Comparison of ENCODE assay signal across 22 cellular contexts in the genomic region with DNA sequence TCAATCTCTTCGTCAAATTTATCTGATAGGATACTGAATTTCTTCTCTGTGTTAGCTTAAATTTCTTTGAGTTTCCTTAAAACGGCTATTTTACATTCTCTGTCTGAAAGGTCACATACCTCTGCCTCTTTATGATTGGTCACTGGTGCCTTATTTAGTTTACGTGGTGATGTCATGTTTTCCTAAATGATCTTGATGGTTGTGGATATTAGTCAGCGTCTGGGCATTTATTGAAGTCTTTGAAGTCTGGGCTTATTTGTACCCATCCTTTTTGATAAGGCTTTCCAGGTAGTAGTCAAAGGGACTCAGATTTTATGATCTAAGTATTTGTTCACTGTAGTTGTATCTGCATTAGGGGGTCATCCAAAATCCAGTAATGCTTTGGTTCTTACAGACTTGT.
A peak's percentile ranks its signal among the peaks of the same experiment; 100 is the strongest.
DNase-seq lines count a peak whose midpoint lies in the region; ATAC-seq, FAIRE-seq and TF ChIP-seq lines count a peak whose summit lies in the region.
"Had no signal": no experiment of that assay in that cellular context is flagged by ENCODE, and none has a peak within 500 bp of the region (broad histone marks: within the 10 kb centered on the region; RNA-seq: fewer than 3 reads in every experiment).

No MANE protein-coding gene starts in this region.

- POLR2A ChIA-PET in activated CD4-positive, alpha-beta memory T cell treated with anti-CD3 and anti-CD28 coated beads, Interleukin-2, amount 10 ng/mL, durations not matched to agents 7 days and 5 days (lab: Charles Lee) = no interaction called here

- peak; percentile 77 for DNase-seq in A172 (ENCODE audit: low spot score)
- peak; percentile 52 for DNase-seq in HT1080 (ENCODE audit: low read depth)
- peak; percentile 72 for DNase-seq in astrocyte (ENCODE audit: low read depth)
- peak; percentile 78 for DNase-seq in kidney glomerular epithelial cell (lab: John Stamatoyannopoulos, UW)
- no peak for DNase-seq in effector CD4-positive, alpha-beta T cell
- DNase-seq in left lobe of liver (ENCODE audit: low spot score) = no peak
- no peak for DNase-seq in activated CD4-positive, alpha-beta memory T cell treated with anti-CD3 and anti-CD28 coated beads, Interleukin-2, amount 10 ng/mL, durations not matched to agents 7 days and 5 days
- DNase-seq: activated effector memory CD4-positive, alpha-beta T cell treated with anti-CD3 and anti-CD28 coated beads, Interleukin-2, amount 50 U/mL, for 16 hours; BE2C; dermis blood vessel endothelial cell; heart left ventricle; NCI-H1436 treated with DMSO at 0.1 percent for 48 hours; NCI-H510A; NK-92 treated with Interleukin-12 subunit alpha and Interleukin-12 subunit beta, amount 100 ng/mL, for 24 hours; Peyer's patch; stomach; T-helper 2 cell had no signal

- FAIRE-seq in astrocyte (lab: Jason Lieb, UNC) = peak; percentile 9
- FAIRE-seq: A204.1, H1 had no signal

- H3K27ac Mint-ChIP-seq in astrocyte (ENCODE audit: unreplicated experiment) = peak overlapping the region; percentile 98
- no peak overlapping the region for H3K27ac Mint-ChIP-seq in activated CD4-positive, alpha-beta memory T cell treated with anti-CD3 and anti-CD28 coated beads, Interleukin-2, amount 10 ng/mL, durations not matched to agents 7 days and 5 days

- no peaks in the 10 kb centered on the region for H3K9me3 Mint-ChIP-seq in astrocyte (ENCODE audit: unreplicated experiment)
- H3K9me3 Mint-ChIP-seq in activated CD4-positive, alpha-beta memory T cell treated with anti-CD3 and anti-CD28 coated beads, Interleukin-2, amount 10 ng/mL, durations not matched to agents 7 days and 5 days = peaks cover 2% of the 10 kb centered on the region

- no peaks in the 10 kb centered on the region for H3K36me3 Mint-ChIP-seq in astrocyte (ENCODE audit: low read depth, unreplicated experiment)
- H3K36me3 Mint-ChIP-seq in activated CD4-positive, alpha-beta memory T cell treated with anti-CD3 and anti-CD28 coated beads, Interleukin-2, amount 10 ng/mL, durations not matched to agents 7 days and 5 days (ENCODE audit: low read depth) = no peaks in the 10 kb centered on the region

- H3K4me2 ChIP-seq in astrocyte (ENCODE audit: low read length) = peak overlapping the region; percentile 42

- H3K27me3 Mint-ChIP-seq in astrocyte (ENCODE audit: low read depth, unreplicated experiment) = no peaks in the 10 kb centered on the region
- H3K27me3 Mint-ChIP-seq in activated CD4-positive, alpha-beta memory T cell treated with anti-CD3 and anti-CD28 coated beads, Interleukin-2, amount 10 ng/mL, durations not matched to agents 7 days and 5 days = no peaks in the 10 kb centered on the region

- peaks cover 14% of the 10 kb centered on the region for H3K4me1 ChIP-seq in astrocyte (ENCODE audit: insufficient read depth, low read length)
- H3K4me1 ChIP-seq: BE2C, heart left ventricle, Peyer's patch, stomach, tibial nerve had no signal

- H3K36me3 ChIP-seq in astrocyte (ENCODE audit: insufficient read depth, low read length) = no peaks in the 10 kb centered on the region
- H3K36me3 ChIP-seq: BE2C, heart left ventricle, Peyer's patch, stomach, tibial nerve had no signal

- H3K79me2 ChIP-seq in astrocyte (ENCODE audit: insufficient read depth, low read length) = no peaks in the 10 kb centered on the region

- H3K4me3 ChIP-seq in astrocyte (ENCODE audit: insufficient read depth, low read depth, low read length) = no peak overlapping the region
- H3K4me3 ChIP-seq: heart left ventricle, Peyer's patch, SK-N-MC, stomach, tibial nerve had no signal

- peak overlapping the region; percentile 85 for H3K27ac ChIP-seq in astrocyte (ENCODE audit: low read depth, low read length)
- H3K27ac ChIP-seq: heart left ventricle, Peyer's patch, SK-N-MC, stomach, tibial nerve had no signal

- H3K27me3 ChIP-seq in astrocyte (ENCODE audit: insufficient read depth, low read length) = no peaks in the 10 kb centered on the region
- H3K27me3 ChIP-seq: BE2C, heart left ventricle, Peyer's patch, stomach, tibial nerve had no signal

- ATAC-seq in left lobe of liver (no peak), HG03135 (IDR thresholded peaks at IDR 0.05; ENCODE audit: unreplicated experiment) (no peak)
- ATAC-seq: heart left ventricle had no signal

- CTCF ChIA-PET in activated CD4-positive, alpha-beta memory T cell treated with anti-CD3 and anti-CD28 coated beads, Interleukin-2, amount 10 ng/mL, durations not matched to agents 7 days and 5 days (lab: Charles Lee) = no interaction called here

- peak overlapping the region; percentile 49 for H3K9ac ChIP-seq in astrocyte (ENCODE audit: low read length)

- no peaks in the 10 kb centered on the region for H4K20me1 ChIP-seq in astrocyte (ENCODE audit: insufficient read depth, low read length)

- H3K4me3 Mint-ChIP-seq in astrocyte (ENCODE audit: unreplicated experiment) = no peak overlapping the region
- no peak overlapping the region for H3K4me3 Mint-ChIP-seq in activated CD4-positive, alpha-beta memory T cell treated with anti-CD3 and anti-CD28 coated beads, Interleukin-2, amount 10 ng/mL, durations not matched to agents 7 days and 5 days

- peak overlapping the region; percentile 36 for H2AFZ ChIP-seq in astrocyte (ENCODE audit: low read depth, low read length)

- peaks cover 34% of the 10 kb centered on the region for H3K4me1 Mint-ChIP-seq in astrocyte (ENCODE audit: low read depth, unreplicated experiment)
- no peaks in the 10 kb centered on the region for H3K4me1 Mint-ChIP-seq in activated CD4-positive, alpha-beta memory T cell treated with anti-CD3 and anti-CD28 coated beads, Interleukin-2, amount 10 ng/mL, durations not matched to agents 7 days and 5 days

- no peak for TF ChIP-seq CTCF in astrocyte (IDR thresholded peaks at IDR 0.05; ENCODE audit: insufficient read depth, low read depth, low read length)

- no peaks in the 10 kb centered on the region for H3K9me3 ChIP-seq in astrocyte (ENCODE audit: insufficient read depth, low read depth, low read length)
- H3K9me3 ChIP-seq: BE2C, heart left ventricle, Peyer's patch, stomach, tibial nerve had no signal

Comparison
In these comparisons a context has a peak if more than half of its experiments do, and no peak if none do; other contexts are left out.
1. DNase-seq: peak in A172 (single experiment), HT1080 (single experiment), astrocyte (single experiment) and kidney glomerular epithelial cell (single experiment); none in effector CD4-positive, alpha-beta T cell (single experiment), left lobe of liver (single experiment) and activated CD4-positive, alpha-beta memory T cell treated with anti-CD3 and anti-CD28 coated beads, Interleukin-2, amount 10 ng/mL, durations not matched to agents 7 days and 5 days (single experiment).